ENCODE assay signal across 1 cellular context in genomic region chr19:6737873-6738725, GRCh38.
TF ChIP-seq lines count a peak whose summit lies in the region.

No MANE protein-coding gene starts in this region.

TF ChIP-seq in HepG2, 621 proteins besides CTCF, POLR2A, EP300 and RAD21 (continued from another document):
- TF ChIP-seq SP1 (IDR thresholded peaks at IDR 0.05) (no peak), SP1 (CRISPR knock-in tag; IDR thresholded peaks at IDR 0.05) (no peak), HINFP (CRISPR knock-in tag; IDR thresholded peaks at IDR 0.05; ENCODE audit: low read depth) (no peak), ZNF776 (CRISPR knock-in tag; IDR thresholded peaks at IDR 0.05) (no peak), ZNF383 (CRISPR knock-in tag; IDR thresholded peaks at IDR 0.05; ENCODE audit: borderline replicate concordance) (no peak), RARA (CRISPR knock-in tag; IDR thresholded peaks at IDR 0.05) (peak; percentile 87), PRDM10 (CRISPR knock-in tag; IDR thresholded peaks at IDR 0.05; ENCODE audit: low read depth) (no peak; the same call in 1 of the 2 replicates), NCOA2 (CRISPR knock-in tag; IDR thresholded peaks at IDR 0.05) (peak; percentile 11; the same call in 1 of the 2 replicates), ZNF251 (CRISPR knock-in tag; IDR thresholded peaks at IDR 0.05) (no peak), ADNP (CRISPR knock-in tag; IDR thresholded peaks at IDR 0.05) (no peak), ZFP91 (CRISPR knock-in tag; IDR thresholded peaks at IDR 0.05; ENCODE audit: borderline replicate concordance) (no peak; the same call in 1 of the 2 replicates), ZUFSP (CRISPR knock-in tag; IDR thresholded peaks at IDR 0.05; ENCODE audit: borderline replicate concordance) (no peak), RFX3 (CRISPR knock-in tag; IDR thresholded peaks at IDR 0.05) (no peak)
